Comparison of ENCODE assay signal across 9 cellular contexts in genomic region chr17:40443988-40444899, GRCh38. TPM values are rescaled to one million over a fixed set of nuclear protein-coding genes. Genes with fewer than 3 reads are reported as not detected.
DNase-seq lines count a peak whose midpoint lies in the region; ATAC-seq, FAIRE-seq and TF ChIP-seq lines count a peak whose summit lies in the region.
"Had no signal": no experiment of that assay in that cellular context is flagged by ENCODE, and none has a peak within 500 bp of the region (broad histone marks: within the 10 kb centered on the region; RNA-seq: fewer than 3 reads in every experiment).

No MANE protein-coding gene starts in this region.

- CTCF ChIA-PET in AG04449 (lab: Yijun Ruan, JAX): interaction anchor here (0.6 to 16.8 kb wide), 19 partner anchors 9 to 1224 kb away, joined by 3 to 337 read pairs (median 4); partner anchors contain the start of genes GJD3 and TOP2A
- CTCF ChIA-PET in K562 (lab: Yijun Ruan, JAX; ENCODE audit: low intra/inter-chr PET ratio): interaction anchor here (0.6 to 2.1 kb wide), 5 partner anchors 28 to 117 kb away, joined by 3 to 7 read pairs (median 4); no protein-coding TSS in a partner anchor

- TF ChIP-seq CTCF in AG04449 (IDR thresholded peaks at IDR 0.05; ENCODE audit: insufficient read depth, low read length, missing control alignments) (no peak), K562 (IDR thresholded peaks at IDR 0.05 in 2 of 3, conservative IDR thresholded peaks at IDR 0.05 in 1 of 3; ENCODE audit: insufficient read depth in 2 of 3, low read depth in 1 of 3, low read length in 3 of 3) (no peak; a peak in 1 of 6 replicates), lower lobe of right lung (IDR thresholded peaks at IDR 0.05) (no peak), uterus (IDR thresholded peaks at IDR 0.05) (no peak)

- no peaks in the 10 kb centered on the region for H3K9me3 ChIP-seq in K562 (replicated peaks; ENCODE audit: control insufficient read depth, insufficient read depth, low read depth, low read length)
- no peaks in the 10 kb centered on the region for H3K9me3 ChIP-seq in lower lobe of right lung
- H3K9me3 ChIP-seq in uterus: no peaks in the 10 kb centered on the region

- in situ Hi-C loops in K562 (cut with MboI): no loop called here

- TF ChIP-seq EP300 in K562 (IDR thresholded peaks at IDR 0.05; ENCODE audit: low read length): no peak

- H3K79me2 ChIP-seq in K562 (ENCODE audit: control insufficient read depth, insufficient read depth, low read length): peaks cover 29% of the 10 kb centered on the region

- no peaks in the 10 kb centered on the region for H4K20me1 ChIP-seq in K562 (replicated peaks; ENCODE audit: control insufficient read depth, insufficient read depth, low read length)

- no peak for TF ChIP-seq RAD21 in K562 (CRISPR knock-in tag; conservative IDR thresholded peaks at IDR 0.05 in 1 of 2, IDR thresholded peaks at IDR 0.05 in 1 of 2)

- POLR2A ChIA-PET in AG04449 (lab: Yijun Ruan, JAX) (interaction anchor here (0.5 to 3.1 kb wide), 18 partner anchors 8 to 116 kb away, joined by 3 to 25 read pairs (median 6); partner anchors contain the start of gene TOP2A), K562 (lab: Yijun Ruan, JAX) (interaction anchor here (0.5 to 3.2 kb wide), 13 partner anchors 11 to 1179 kb away, joined by 3 to 22 read pairs (median 4); partner anchors contain the start of gene TOP2A)

- intact Hi-C loops in K562 (cut with micrococcal nuclease): loop anchor here (1.0 to 5.0 kb wide), 3 partner anchors 26 to 87 kb away; no protein-coding TSS in a partner anchor
- intact Hi-C loops in lower lobe of right lung (cut with DNase I): no loop called here
- intact Hi-C loops in uterus (cut with DNase I; ENCODE audit: low total_unique reads): loop anchor here (5.0 kb wide), 2 partner anchors 33 to 88 kb away; no protein-coding TSS in a partner anchor

- peak; percentile 73 for FAIRE-seq in K562 (lab: Jason Lieb, UNC)

- H3K4me1 ChIP-seq in K562 (replicated peaks in 1 of 2; ENCODE audit: control insufficient read depth in 2 of 2, insufficient read depth in 2 of 2, low read length in 2 of 2) (peaks cover 32 to 34% of the 10 kb centered on the region in 2 experiments), lower lobe of right lung (peaks cover 66% of the 10 kb centered on the region), uterus (peaks cover 8 to 19% of the 10 kb centered on the region in 2 donors)
- H3K4me1 ChIP-seq: foreskin keratinocyte had no signal

- no peaks in the 10 kb centered on the region for H3K27me3 ChIP-seq in K562 (ENCODE audit: control insufficient read depth in 2 of 2, insufficient read depth in 2 of 2, low read length in 2 of 2)
- no peaks in the 10 kb centered on the region for H3K27me3 ChIP-seq in lower lobe of right lung (ENCODE audit: low read depth)
- no peaks in the 10 kb centered on the region for H3K27me3 ChIP-seq in uterus

- H3K4me3 ChIP-seq in AG04449 (ENCODE audit: low read depth, low read length) (peak overlapping the region; percentile 99), K562 (peak overlapping the region; percentile 44), lower lobe of right lung (peak overlapping the region; percentile 84), uterus (peak overlapping the region; percentile 56 to 87)

- H3K9ac ChIP-seq in K562 (ENCODE audit: insufficient read depth in 1 of 2, low read depth in 2 of 2, low read length in 2 of 2): peak overlapping the region; percentile 77 to 93

- H3K4me2 ChIP-seq in K562 (ENCODE audit: insufficient read depth, low read length): peak overlapping the region; percentile 84

- DNase-seq in AG04449 (ENCODE audit: low read depth, low spot score) (no peak), K562 (ENCODE audit: extremely low read depth in 1 of 4, low spot score in 3 of 4) (peak in 1 of 4 experiments; percentile 37), lower lobe of right lung (no peak), uterus (peak in 1 of 2 donors; percentile 26)
- no peak for DNase-seq in effector CD4-positive, alpha-beta T cell

- TF ChIP-seq POLR2A in K562 (conservative IDR thresholded peaks at IDR 0.05) (no peak), uterus (IDR thresholded peaks at IDR 0.05) (no peak)

- H2AFZ ChIP-seq in K562 (ENCODE audit: low read depth, low read length): peak overlapping the region; percentile 67

- H3K27ac ChIP-seq in K562 (ENCODE audit: extremely low read depth, low read depth, low read length): peak overlapping the region; percentile 80; the same call in 2 of the 3 replicates
- peak overlapping the region; percentile 92 for H3K27ac ChIP-seq in lower lobe of right lung
- peak overlapping the region; percentile 94 to 97 for H3K27ac ChIP-seq in uterus
- H3K27ac ChIP-seq: foreskin keratinocyte had no signal

- ATAC-seq in HG03442 (IDR thresholded peaks at IDR 0.05; ENCODE audit: unreplicated experiment): peak; percentile 10
- peak; percentile 14 for ATAC-seq in K562
- no peak for ATAC-seq in lower lobe of right lung
- no peak for ATAC-seq in HG02870 (IDR thresholded peaks at IDR 0.05; ENCODE audit: unreplicated experiment)
- ATAC-seq in GM21528 (IDR thresholded peaks at IDR 0.05; ENCODE audit: low FRiP score, unreplicated experiment): no peak

- 8% methylated on average over 15 of the region's 15 CpGs for WGBS in K562 (ENCODE audit: insufficient coverage, low coverage, missing lambda C conversion rate)

- H3K36me3 ChIP-seq in K562 (ENCODE audit: control insufficient read depth, insufficient read depth, low read length) (no peaks in the 10 kb centered on the region; the same call in 2 of the 3 replicates), lower lobe of right lung (peaks cover 6% of the 10 kb centered on the region), uterus (no peaks in the 10 kb centered on the region)

- no peaks in the 10 kb centered on the region for H3K9me1 ChIP-seq in K562 (ENCODE audit: control insufficient read depth, insufficient read depth, low read length)

- TSS peak; percentile 37 for BruUV-seq in K562 (replicated peaks; lab: Mats Ljungman, UMichigan)

RNA-seq across cellular contexts. Expression of gene IGFBP4, which starts 1.0 kb away (rescaled TPM):
- total RNA-seq in K562 (2011; cell fraction: chromatin; rRNA removed; ENCODE audit: low replicate concordance): 53.3 and 148 TPM in 2 replicates
- 159 and 208 TPM in 2 replicates for total RNA-seq in K562 (2011; cell fraction: nucleolus; rRNA removed)
- total RNA-seq in K562 (2011; cell fraction: nucleoplasm; rRNA removed): 156 and 209 TPM in 2 replicates
- total RNA-seq in K562 (2014; rRNA removed) (17.8 and 18.6 TPM in 2 replicates), K562 (2014; rRNA removed; fragmentation: Illumina TruSeq; extraction: Trizol) (18.1 and 18.3 TPM in 2 replicates), K562 (2015; rRNA removed; fragmentation: Illumina TruSeq; extraction: Trizol) (12.0 and 12.6 TPM in 2 replicates), K562 (2021) (87.6 and 99.8 TPM in 2 replicates), lower lobe of right lung (371 TPM), uterus (1,000 to 10,000 TPM in 1 of 4 donors, 100 to 1,000 TPM in 3; 331 to 1,351 (median 418) TPM)
- polyA plus RNA-seq in K562 (2011; rRNA removed) (47.2 and 98.1 TPM in 2 replicates), K562 (2014; fragmentation: Illumina TruSeq; extraction: Trizol) (46.6 and 64.4 TPM in 2 replicates), K562 (2014; fragmentation: Nextera tagmentation; extraction: Ambion mirVana) (10 to 100 TPM in 1 of 2 experiments, 1 to 10 TPM in 1; 8.8 to 10.8 TPM), K562 (2014; rRNA removed) (37.5 and 43.5 TPM in 2 replicates)
- 47.0 and 129 TPM in 2 replicates for polyA plus RNA-seq in K562 (2011; cell fraction: cytosol; rRNA removed)
- polyA plus RNA-seq in K562 (2011; cell fraction: nucleus; rRNA removed): 23.9 and 76.5 TPM in 2 replicates
- polyA plus RNA-seq in K562 (2012): 64.1 and 158 TPM in 2 replicates
- 39.8 and 98.7 TPM in 2 replicates for polyA minus RNA-seq in K562 (2011; rRNA and poly(A)+ RNA removed)
- 51.3 and 106 TPM in 2 replicates for polyA minus RNA-seq in K562 (2011; cell fraction: cytosol; rRNA and poly(A)+ RNA removed)
- 11.2 and 17.0 TPM in 2 replicates for polyA minus RNA-seq in K562 (2011; cell fraction: nucleus; rRNA and poly(A)+ RNA removed)

RNA-seq across cellular contexts. Expression of gene TOP2A, which starts 26.5 kb away (rescaled TPM):
- 65.1 and 280 TPM in 2 replicates for total RNA-seq in K562 (2011; cell fraction: chromatin; rRNA removed; ENCODE audit: low replicate concordance)
- 39.0 and 56.5 TPM in 2 replicates for total RNA-seq in K562 (2011; cell fraction: nucleolus; rRNA removed)
- total RNA-seq in K562 (2011; cell fraction: nucleoplasm; rRNA removed): 105 and 126 TPM in 2 replicates
- total RNA-seq in K562 (2014; rRNA removed) (131 and 133 TPM in 2 replicates), K562 (2014; rRNA removed; fragmentation: Illumina TruSeq; extraction: Trizol) (335 and 375 TPM in 2 replicates), K562 (2015; rRNA removed; fragmentation: Illumina TruSeq; extraction: Trizol) (257 and 281 TPM in 2 replicates), K562 (2021) (266 and 282 TPM in 2 replicates), lower lobe of right lung (6.7 TPM), uterus (100 to 1,000 TPM in 1 of 4 donors, 1 to 10 TPM in 1, under 1 TPM in 1, not detected in 1; 0.26 to 145 (median 1.9) TPM)
- polyA plus RNA-seq in K562 (2011; rRNA removed) (150 and 347 TPM in 2 replicates), K562 (2014; fragmentation: Illumina TruSeq; extraction: Trizol) (204 and 233 TPM in 2 replicates), K562 (2014; fragmentation: Nextera tagmentation; extraction: Ambion mirVana) (100 to 1,000 TPM; 175 to 259 TPM), K562 (2014; rRNA removed) (163 and 185 TPM in 2 replicates)
- polyA plus RNA-seq in K562 (2011; cell fraction: cytosol; rRNA removed): 39.7 and 72.0 TPM in 2 replicates
- 94.7 and 101 TPM in 2 replicates for polyA plus RNA-seq in K562 (2011; cell fraction: nucleus; rRNA removed)
- 250 and 293 TPM in 2 replicates for polyA plus RNA-seq in K562 (2012)
- 222 and 350 TPM in 2 replicates for polyA minus RNA-seq in K562 (2011; rRNA and poly(A)+ RNA removed)
- polyA minus RNA-seq in K562 (2011; cell fraction: cytosol; rRNA and poly(A)+ RNA removed): 60.8 and 128 TPM in 2 replicates
- 61.9 and 96.7 TPM in 2 replicates for polyA minus RNA-seq in K562 (2011; cell fraction: nucleus; rRNA and poly(A)+ RNA removed)

RNA-seq across cellular contexts. Expression of gene TNS4, which starts 57.2 kb away (rescaled TPM):
- total RNA-seq in K562 (2011; cell fraction: chromatin; rRNA removed; ENCODE audit: low replicate concordance): 2.1 and 5.8 TPM in 2 replicates
- total RNA-seq in K562 (2011; cell fraction: nucleolus; rRNA removed): 1.4 and 1.7 TPM in 2 replicates
- 2.7 and 2.8 TPM in 2 replicates for total RNA-seq in K562 (2011; cell fraction: nucleoplasm; rRNA removed)
- total RNA-seq in K562 (2014; rRNA removed) (0.18 and 0.24 TPM in 2 replicates), K562 (2014; rRNA removed; fragmentation: Illumina TruSeq; extraction: Trizol) (0.06 and 0.11 TPM in 2 replicates), K562 (2015; rRNA removed; fragmentation: Illumina TruSeq; extraction: Trizol) (not detected in 2 replicates), K562 (2021) (0.73 and 0.78 TPM in 2 replicates), lower lobe of right lung (0.68 TPM), uterus (1 to 10 TPM in 1 of 4 donors, under 1 TPM in 2, not detected in 1; 0.09 to 2.6 (median 0.28) TPM)
- polyA plus RNA-seq in K562 (2011; rRNA removed) (0.15 and 0.53 TPM in 2 replicates), K562 (2014; fragmentation: Illumina TruSeq; extraction: Trizol) (0.54 and 0.61 TPM in 2 replicates), K562 (2014; fragmentation: Nextera tagmentation; extraction: Ambion mirVana) (under 1 TPM; 0.04 to 0.07 TPM), K562 (2014; rRNA removed) (0.29 and 0.40 TPM in 2 replicates)
- polyA plus RNA-seq in K562 (2011; cell fraction: cytosol; rRNA removed): 0.09 and 0.89 TPM in 2 replicates
- 0.38 and 4.1 TPM in 2 replicates for polyA plus RNA-seq in K562 (2011; cell fraction: nucleus; rRNA removed)
- polyA plus RNA-seq in K562 (2012): 0.49 and 1.4 TPM in 2 replicates
- polyA minus RNA-seq in K562 (2011; rRNA and poly(A)+ RNA removed): 1.1 TPM in 1 of 2 replicates, not detected in the other
- polyA minus RNA-seq in K562 (2011; cell fraction: cytosol; rRNA and poly(A)+ RNA removed): 1.1 TPM in 1 of 2 replicates, not detected in the other
- polyA minus RNA-seq in K562 (2011; cell fraction: nucleus; rRNA and poly(A)+ RNA removed): 0.22 and 2.7 TPM in 2 replicates

Comparison
In these comparisons a context has a peak if more than half of its experiments do, and no peak if none do; other contexts are left out.
1. H3K4me3 ChIP-seq: peak in every context shown above with its lines; median percentile 99 in AG04449; 84 in lower lobe of right lung; 72 in uterus; 44 in K562.
2. ATAC-seq: peak in HG03442 (single experiment) and K562 (single experiment); none in lower lobe of right lung (0 of 2), HG02870 (single experiment) and GM21528 (single experiment).
3. Peak in every context shown above with its lines, with median percentiles within 50 percentile points of each other: H3K27ac ChIP-seq.